In the genomic region with DNA sequence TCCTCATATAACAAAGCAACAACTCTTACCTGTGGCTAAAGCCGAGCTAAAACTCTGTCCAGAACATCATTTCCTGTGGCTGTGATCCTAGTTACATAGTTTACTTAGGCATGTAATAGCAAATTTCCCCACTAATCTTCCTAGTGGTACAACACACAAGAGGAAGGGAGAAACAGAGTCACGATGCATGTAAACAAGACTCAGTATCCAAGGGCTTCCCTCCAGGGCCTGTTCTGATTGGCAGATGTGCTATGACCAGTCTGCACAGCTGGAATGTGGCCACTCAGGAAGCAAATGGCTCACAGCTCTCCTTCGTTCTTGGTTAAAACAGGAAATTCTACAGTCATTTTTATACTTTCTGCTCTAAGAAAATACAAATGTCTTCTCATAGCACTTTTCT, we compare ENCODE assay signal across 8 cellular contexts. TPM values are rescaled to one million over a fixed set of nuclear protein-coding genes. Genes with fewer than 3 reads are reported as not detected.
DNase-seq lines count a peak whose midpoint lies in the region; ATAC-seq and TF ChIP-seq lines count a peak whose summit lies in the region.

No MANE protein-coding gene starts in this region.

- peak overlapping the region; percentile 16 to 28 for H3K4me3 ChIP-seq in left lung
- H3K4me3 ChIP-seq in stomach smooth muscle (ENCODE audit: low read length in 2 of 2), result peak overlapping the region; percentile 44 to 63

- ATAC-seq in left lung (peak; percentile 84), GM18907 (IDR thresholded peaks at IDR 0.05; ENCODE audit: unreplicated experiment) (no peak), HG03432 (IDR thresholded peaks at IDR 0.05; ENCODE audit: unreplicated experiment) (no peak)

- peak; percentile 17 for DNase-seq in HS-27A (ENCODE audit: low read depth)
- peak; percentile 95 for DNase-seq in dedifferentiated amniotic fluid mesenchymal stem cell (ENCODE audit: extremely low spot score)
- DNase-seq in left lung, result peak in 1 of 2 donors; percentile 63
- DNase-seq in SIG-M5 treated with dmso at 0.1 percent for 504 hours (lab: John Stamatoyannopoulos, UW; ENCODE audit: unreplicated experiment), result no peak
- no peak for DNase-seq in DMS53 treated with DMSO at 0.1 percent for 48 hours (lab: John Stamatoyannopoulos, UW; ENCODE audit: unreplicated experiment)

- H3K9ac ChIP-seq in stomach smooth muscle (ENCODE audit: low read length in 2 of 2), result peak overlapping the region in 1 of 2 donors; percentile 1

- H3K36me3 ChIP-seq in left lung, result no peaks in the 10 kb centered on the region
- no peaks in the 10 kb centered on the region for H3K36me3 ChIP-seq in stomach smooth muscle (ENCODE audit: control insufficient read depth in 2 of 2, insufficient read depth in 2 of 2, low read length in 2 of 2)

- no peaks in the 10 kb centered on the region for H3K4me1 ChIP-seq in left lung
- peaks cover 13% of the 10 kb centered on the region for H3K4me1 ChIP-seq in stomach smooth muscle (ENCODE audit: control insufficient read depth, insufficient read depth, low read length)

- intact Hi-C loops in left lung (cut with DNase I), result no loop called here

- H3K27ac ChIP-seq in left lung (peak overlapping the region; percentile 73 to 75), stomach smooth muscle (ENCODE audit: low read length) (peak overlapping the region; percentile 8)

- no peaks in the 10 kb centered on the region for H3K9me3 ChIP-seq in left lung
- H3K9me3 ChIP-seq in stomach smooth muscle (ENCODE audit: control insufficient read depth in 2 of 2, low read length in 2 of 2), result no peaks in the 10 kb centered on the region

- TF ChIP-seq CTCF in left lung (IDR thresholded peaks at IDR 0.05), result no peak

- H3K27me3 ChIP-seq in left lung, result no peaks in the 10 kb centered on the region
- no peaks in the 10 kb centered on the region for H3K27me3 ChIP-seq in stomach smooth muscle (ENCODE audit: control insufficient read depth in 1 of 2, insufficient read depth in 2 of 2, low read length in 2 of 2)

RNA-seq across cellular contexts. Expression of gene PRSS48, which starts 49.2 kb away (rescaled TPM):
- not detected for total RNA-seq in left lung

Comparison
In these comparisons a context has a peak if more than half of its experiments do, and no peak if none do; other contexts are left out.
1. DNase-seq: peak in HS-27A (single experiment) and dedifferentiated amniotic fluid mesenchymal stem cell (single experiment); none in SIG-M5 treated with dmso at 0.1 percent for 504 hours (single experiment) and DMS53 treated with DMSO at 0.1 percent for 48 hours (single experiment).